ENCODE assay signal across 1 cellular context in genomic region chr15:77836901-77837648, GRCh38.
TF ChIP-seq lines count a peak whose summit lies in the region.

No MANE protein-coding gene starts in this region.

TF ChIP-seq in H1, 55 proteins besides CTCF, POLR2A, EP300 and RAD21:
- no peak for TF ChIP-seq GTF2F1 (IDR thresholded peaks at IDR 0.05; ENCODE audit: borderline replicate concordance, low read depth, low read length)
- TF ChIP-seq CBX8 (IDR thresholded peaks at IDR 0.05; ENCODE audit: borderline replicate concordance, low read depth, low read length), result no peak
- no peak for TF ChIP-seq RFX5 (IDR thresholded peaks at IDR 0.05; ENCODE audit: borderline replicate concordance, low read depth, low read length)
- TF ChIP-seq CREB1 (IDR thresholded peaks at IDR 0.05), result no peak
- TF ChIP-seq E2F6 (IDR thresholded peaks at IDR 0.05), result no peak
- TF ChIP-seq CHD1 (IDR thresholded peaks at IDR 0.05; ENCODE audit: low read depth, low read length), result no peak
- no peak for TF ChIP-seq POU5F1 (IDR thresholded peaks at IDR 0.05; ENCODE audit: low read depth, low read length)
- TF ChIP-seq SIN3A (conservative IDR thresholded peaks at IDR 0.05 in 1 of 2, IDR thresholded peaks at IDR 0.05 in 1 of 2; ENCODE audit: low read depth in 1 of 2, low read length in 2 of 2), result no peak
- no peak for TF ChIP-seq EZH2 (IDR thresholded peaks at IDR 0.05; ENCODE audit: low read depth, low read length, severe bottlenecking)
- no peak for TF ChIP-seq RBBP5 (IDR thresholded peaks at IDR 0.05; ENCODE audit: borderline replicate concordance, low read depth, low read length)
- no peak for TF ChIP-seq POLR2AphosphoS5 (IDR thresholded peaks at IDR 0.05; ENCODE audit: low read depth, low read length)
